In the genomic region with DNA sequence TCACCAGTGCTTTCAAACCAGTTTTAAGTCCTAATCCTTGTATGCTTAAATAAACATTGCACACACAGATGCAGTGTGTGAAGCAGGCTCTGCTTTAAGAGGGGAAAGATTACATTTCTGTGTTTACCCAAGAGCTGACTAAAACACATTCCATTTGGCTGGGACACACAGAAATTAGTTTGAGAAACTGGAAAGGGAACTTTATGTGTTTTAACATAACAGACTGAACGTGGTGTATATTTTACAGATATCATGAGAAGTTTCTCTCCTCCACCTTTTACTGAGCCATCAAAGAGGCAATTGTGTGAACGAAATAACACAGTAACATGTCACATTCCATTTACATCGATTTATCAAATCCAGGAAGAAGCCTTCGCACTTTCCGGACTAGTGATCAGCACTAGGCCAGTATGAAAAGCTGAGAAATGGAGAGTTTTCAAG, we compare ENCODE assay signal across 1 cellular context.
TF ChIP-seq lines count a peak whose summit lies in the region.

No MANE protein-coding gene starts in this region.

TF ChIP-seq in IMR-90, 13 proteins besides CTCF, POLR2A, EP300 and RAD21 (continued from another document):
- TF ChIP-seq, protein P1, sequence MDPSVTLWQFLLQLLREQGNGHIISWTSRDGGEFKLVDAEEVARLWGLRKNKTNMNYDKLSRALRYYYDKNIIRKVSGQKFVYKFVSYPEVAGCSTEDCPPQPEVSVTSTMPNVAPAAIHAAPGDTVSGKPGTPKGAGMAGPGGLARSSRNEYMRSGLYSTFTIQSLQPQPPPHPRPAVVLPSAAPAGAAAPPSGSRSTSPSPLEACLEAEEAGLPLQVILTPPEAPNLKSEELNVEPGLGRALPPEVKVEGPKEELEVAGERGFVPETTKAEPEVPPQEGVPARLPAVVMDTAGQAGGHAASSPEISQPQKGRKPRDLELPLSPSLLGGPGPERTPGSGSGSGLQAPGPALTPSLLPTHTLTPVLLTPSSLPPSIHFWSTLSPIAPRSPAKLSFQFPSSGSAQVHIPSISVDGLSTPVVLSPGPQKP (IDR thresholded peaks at IDR 0.05; ENCODE audit: borderline replicate concordance, low read depth, low read length) = no peak
- TF ChIP-seq MAFK (IDR thresholded peaks at IDR 0.05; ENCODE audit: low read depth, low read length) = no peak
- peak; percentile 52; the same call in 1 of the 2 replicates for TF ChIP-seq BHLHE40 (IDR thresholded peaks at IDR 0.05; ENCODE audit: low read depth, low read length)
- TF ChIP-seq SMC3 (IDR thresholded peaks at IDR 0.05; ENCODE audit: low read depth, low read length) = no peak; the same call in 1 of the 2 replicates
- no peak for TF ChIP-seq CHD1 (IDR thresholded peaks at IDR 0.05; ENCODE audit: low read depth, low read length)
- TF ChIP-seq, protein P2, sequence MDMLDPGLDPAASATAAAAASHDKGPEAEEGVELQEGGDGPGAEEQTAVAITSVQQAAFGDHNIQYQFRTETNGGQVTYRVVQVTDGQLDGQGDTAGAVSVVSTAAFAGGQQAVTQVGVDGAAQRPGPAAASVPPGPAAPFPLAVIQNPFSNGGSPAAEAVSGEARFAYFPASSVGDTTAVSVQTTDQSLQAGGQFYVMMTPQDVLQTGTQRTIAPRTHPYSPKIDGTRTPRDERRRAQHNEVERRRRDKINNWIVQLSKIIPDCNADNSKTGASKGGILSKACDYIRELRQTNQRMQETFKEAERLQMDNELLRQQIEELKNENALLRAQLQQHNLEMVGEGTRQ (IDR thresholded peaks at IDR 0.05; ENCODE audit: low read depth, low read length) = no peak
